ENCODE assay signal across 10 cellular contexts in the genomic region with DNA sequence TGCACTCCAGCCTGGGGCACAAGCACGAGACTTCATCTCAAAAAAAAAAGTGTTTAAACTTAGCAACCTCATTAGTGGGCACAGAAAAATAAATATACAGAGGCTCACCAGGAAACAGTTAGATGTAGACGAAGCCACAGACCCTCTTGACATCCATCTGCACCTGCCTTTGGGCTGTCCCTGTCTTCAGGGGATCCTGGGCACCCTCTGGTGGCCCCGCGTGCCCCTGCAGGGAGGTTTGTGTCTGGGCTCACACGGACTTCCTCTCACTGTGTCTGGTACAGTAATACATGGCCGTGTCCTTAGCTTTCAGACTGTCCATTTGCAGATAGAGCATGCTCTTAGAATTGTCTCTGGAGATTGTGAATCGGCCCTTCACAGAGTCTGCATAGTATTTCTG.
A peak's percentile ranks its signal among the peaks of the same experiment; 100 is the strongest.
DNase-seq lines count a peak whose midpoint lies in the region; ATAC-seq and TF ChIP-seq lines count a peak whose summit lies in the region.
"Had no signal": no experiment of that assay in that cellular context is flagged by ENCODE, and none has a peak within 500 bp of the region (broad histone marks: within the 10 kb centered on the region; RNA-seq: fewer than 3 reads in every experiment).

No MANE protein-coding gene starts in this region.

- H3K27me3 Mint-ChIP-seq in activated T-helper 1 cell treated with anti-CD3 and anti-CD28 coated beads, Interleukin-12 subunit alpha, Interleukin-12 subunit beta, Interleukin-2, Interleukin-4 antibody, amounts not matched to agents 30 ng/mL and 10 ng/mL and 1 ng/mL, durations not matched to agents 14 hours and 24 hours and 36 hours (ENCODE audit: insufficient read depth) = peaks cover 37% of the 10 kb centered on the region

- no peaks in the 10 kb centered on the region for H3K4me1 ChIP-seq in OCI-LY7 (ENCODE audit: insufficient read depth, low read length, poor library complexity, severe bottlenecking)

- H4K20me1 ChIP-seq in OCI-LY7 (ENCODE audit: insufficient read depth, low read length) = no peaks in the 10 kb centered on the region

- ATAC-seq in HG02852 (IDR thresholded peaks at IDR 0.05; ENCODE audit: unreplicated experiment) = no peak
- no peak for ATAC-seq in Right ventricle myocardium superior (ENCODE audit: poor library complexity)

- H3K4me2 ChIP-seq in OCI-LY7 (ENCODE audit: low read length) = no peak overlapping the region

- BruUV-seq in OCI-LY7 (replicated peaks; lab: Mats Ljungman, UMichigan) = no TSS peak

- H3K36me3 Mint-ChIP-seq in activated T-helper 1 cell treated with anti-CD3 and anti-CD28 coated beads, Interleukin-12 subunit alpha, Interleukin-12 subunit beta, Interleukin-2, Interleukin-4 antibody, amounts not matched to agents 30 ng/mL and 10 ng/mL and 1 ng/mL, durations not matched to agents 14 hours and 24 hours and 36 hours (ENCODE audit: low read depth) = no peaks in the 10 kb centered on the region

- H2AFZ ChIP-seq in OCI-LY7 (ENCODE audit: low read length) = no peak overlapping the region

- H3K4me1 Mint-ChIP-seq in activated T-helper 1 cell treated with anti-CD3 and anti-CD28 coated beads, Interleukin-12 subunit alpha, Interleukin-12 subunit beta, Interleukin-2, Interleukin-4 antibody, amounts not matched to agents 30 ng/mL and 10 ng/mL and 1 ng/mL, durations not matched to agents 14 hours and 24 hours and 36 hours (ENCODE audit: low read depth) = no peaks in the 10 kb centered on the region

- no peaks in the 10 kb centered on the region for H3K9me3 ChIP-seq in OCI-LY7 (ENCODE audit: low read length)

- H3K9me3 Mint-ChIP-seq in activated T-helper 1 cell treated with anti-CD3 and anti-CD28 coated beads, Interleukin-12 subunit alpha, Interleukin-12 subunit beta, Interleukin-2, Interleukin-4 antibody, amounts not matched to agents 30 ng/mL and 10 ng/mL and 1 ng/mL, durations not matched to agents 14 hours and 24 hours and 36 hours = no peaks in the 10 kb centered on the region

- no peaks in the 10 kb centered on the region for H3K79me2 ChIP-seq in OCI-LY7 (ENCODE audit: insufficient read depth, low read depth, low read length)

- H3K27ac Mint-ChIP-seq in activated T-helper 1 cell treated with anti-CD3 and anti-CD28 coated beads, Interleukin-12 subunit alpha, Interleukin-12 subunit beta, Interleukin-2, Interleukin-4 antibody, amounts not matched to agents 30 ng/mL and 10 ng/mL and 1 ng/mL, durations not matched to agents 14 hours and 24 hours and 36 hours = no peak overlapping the region

- intact Hi-C loops in OCI-LY7 (cut with micrococcal nuclease; ENCODE audit: unreplicated experiment) (no loop called here), Right ventricle myocardium superior (cut with DNase I) (no loop called here)
- intact Hi-C loops in activated T-helper 1 cell treated with anti-CD3 and anti-CD28 coated beads, Interleukin-12 subunit alpha, Interleukin-12 subunit beta, Interleukin-2, Interleukin-4 antibody, amounts not matched to agents 30 ng/mL and 10 ng/mL and 1 ng/mL, durations not matched to agents 14 hours and 24 hours and 36 hours (cut with micrococcal nuclease) = no loop called here

- H3K4me3 Mint-ChIP-seq in activated T-helper 1 cell treated with anti-CD3 and anti-CD28 coated beads, Interleukin-12 subunit alpha, Interleukin-12 subunit beta, Interleukin-2, Interleukin-4 antibody, amounts not matched to agents 30 ng/mL and 10 ng/mL and 1 ng/mL, durations not matched to agents 14 hours and 24 hours and 36 hours = no peak overlapping the region

- CTCF ChIA-PET in OCI-LY7 (lab: Charles Lee; ENCODE audit: unreplicated experiment) = no interaction called here

- H3K27ac ChIP-seq in OCI-LY7 (ENCODE audit: low read depth, low read length, poor library complexity, severe bottlenecking) = no peak overlapping the region
- H3K27ac ChIP-seq: epithelial cell of prostate had no signal

- TF ChIP-seq CTCF in GM12875 (IDR thresholded peaks at IDR 0.05; ENCODE audit: borderline replicate concordance, insufficient read depth, low read depth, low read length) (peak; percentile 72), OCI-LY7 (conservative IDR thresholded peaks at IDR 0.05; ENCODE audit: low read length) (peak; percentile 64)

- H3K4me3 ChIP-seq in GM12875 (ENCODE audit: low read depth, low read length) (no peak overlapping the region), OCI-LY7 (ENCODE audit: low read depth, low read length, poor library complexity, severe bottlenecking) (no peak overlapping the region)

- DNase-seq in OCI-LY7 (ENCODE audit: low spot score) (peak; percentile 39), NCI-H345 (lab: John Stamatoyannopoulos, UW) (no peak), Right ventricle myocardium superior (no peak), NK-92 (lab: John Stamatoyannopoulos, UW; ENCODE audit: unreplicated experiment) (no peak)
- DNase-seq in activated T-helper 1 cell treated with anti-CD3 and anti-CD28 coated beads, Interleukin-12 subunit alpha, Interleukin-12 subunit beta, Interleukin-2, Interleukin-4 antibody, amounts not matched to agents 30 ng/mL and 10 ng/mL and 1 ng/mL, durations not matched to agents 14 hours and 24 hours and 36 hours (ENCODE audit: low spot score) = peak; percentile 14
- DNase-seq in stimulated activated CD4-positive, alpha-beta T cell treated with anti-CD3 and anti-CD28 coated beads, Interleukin-4, amount 100 ng/mL, for 48 hours (ENCODE audit: low read depth in 2 of 2) = peak; percentile 21 to 48
- DNase-seq: NCI-H1694 treated with DMSO at 0.1 percent for 48 hours had no signal

- no peaks in the 10 kb centered on the region for H3K36me3 ChIP-seq in OCI-LY7 (ENCODE audit: insufficient read depth, low read length)

- H3K9me2 ChIP-seq in OCI-LY7 (ENCODE audit: insufficient read depth, low read length) = no peaks in the 10 kb centered on the region

- POLR2A ChIA-PET in OCI-LY7 (lab: Charles Lee) = no interaction called here

Comparison
In these comparisons a context has a peak if more than half of its experiments do, and no peak if none do; other contexts are left out.
1. DNase-seq: peak in OCI-LY7 (single experiment), activated T-helper 1 cell treated with anti-CD3 and anti-CD28 coated beads, Interleukin-12 subunit alpha, Interleukin-12 subunit beta, Interleukin-2, Interleukin-4 antibody, amounts not matched to agents 30 ng/mL and 10 ng/mL and 1 ng/mL, durations not matched to agents 14 hours and 24 hours and 36 hours (single experiment) and stimulated activated CD4-positive, alpha-beta T cell treated with anti-CD3 and anti-CD28 coated beads, Interleukin-4, amount 100 ng/mL, for 48 hours (2 of 2); none in NCI-H345 (single experiment), Right ventricle myocardium superior (single experiment) and NK-92 (single experiment).